Comparison of ENCODE assay signal across 16 cellular contexts in genomic region chr3:128932516-128933212, GRCh38. TPM values are rescaled to one million over a fixed set of nuclear protein-coding genes. Genes with fewer than 3 reads are reported as not detected.
DNase-seq lines count a peak whose midpoint lies in the region; TF ChIP-seq lines count a peak whose summit lies in the region.
"Had no signal": no experiment of that assay in that cellular context is flagged by ENCODE, and none has a peak within 500 bp of the region (broad histone marks: within the 10 kb centered on the region; RNA-seq: fewer than 3 reads in every experiment).

No MANE protein-coding gene starts in this region.

- no peak overlapping the region for H3K4me3 ChIP-seq in right atrium auricular region
- no peak overlapping the region for H3K4me3 ChIP-seq in esophagus muscularis mucosa
- H3K4me3 ChIP-seq in transverse colon: no peak overlapping the region

- H3K9me3 ChIP-seq in right atrium auricular region: peaks cover 0 to 6% of the 10 kb centered on the region in 2 donors
- H3K9me3 ChIP-seq in esophagus muscularis mucosa: peaks cover 0 to 8% (median 0%) of the 10 kb centered on the region in 4 donors
- H3K9me3 ChIP-seq in transverse colon: peaks cover 0 to 3% of the 10 kb centered on the region in 2 donors
- H3K9me3 ChIP-seq: BE2C had no signal

- no peaks in the 10 kb centered on the region for H3K4me1 ChIP-seq in right atrium auricular region
- no peaks in the 10 kb centered on the region for H3K4me1 ChIP-seq in esophagus muscularis mucosa
- H3K4me1 ChIP-seq in transverse colon: no peaks in the 10 kb centered on the region
- H3K4me1 ChIP-seq: BE2C had no signal

- no peak overlapping the region for H3K27ac Mint-ChIP-seq in activated CD4-positive, alpha-beta memory T cell treated with anti-CD3 and anti-CD28 coated beads, Interleukin-2, amount 10 ng/mL, durations not matched to agents 7 days and 5 days
- H3K27ac Mint-ChIP-seq: CD4-positive, alpha-beta T cell; HFFc6 had no signal

- DNase-seq in right atrium auricular region (ENCODE audit: low spot score): peak; percentile 34
- DNase-seq in cardiac septum (ENCODE audit: low spot score): no peak
- peak; percentile 66 for DNase-seq in esophagus muscularis mucosa (ENCODE audit: extremely low spot score)
- peak; percentile 79 for DNase-seq in posterior vena cava (ENCODE audit: low spot score)
- DNase-seq in activated CD4-positive, alpha-beta memory T cell treated with anti-CD3 and anti-CD28 coated beads, Interleukin-2, amount 10 ng/mL, durations not matched to agents 7 days and 5 days: no peak
- no peak for DNase-seq in transverse colon
- no peak for DNase-seq in DMS153 treated with DMSO at 0.1 percent for 48 hours (lab: John Stamatoyannopoulos, UW; ENCODE audit: unreplicated experiment)
- DNase-seq: BE2C; Calu3; CD4-positive, alpha-beta T cell; HFFc6; NCI-H1436; NCI-H2081; NCI-H510A treated with DMSO at 0.1 percent for 48 hours; SHP77 treated with DMSO at 0.1 percent for 48 hours had no signal

- no peaks in the 10 kb centered on the region for H3K27me3 ChIP-seq in right atrium auricular region
- peaks cover 0 to 17% (median 0%) of the 10 kb centered on the region in 4 donors for H3K27me3 ChIP-seq in esophagus muscularis mucosa
- H3K27me3 ChIP-seq in transverse colon: no peaks in the 10 kb centered on the region

- H3K36me3 ChIP-seq in right atrium auricular region (no peaks in the 10 kb centered on the region), esophagus muscularis mucosa (no peaks in the 10 kb centered on the region), transverse colon (no peaks in the 10 kb centered on the region)
- H3K36me3 ChIP-seq: BE2C had no signal

- TF ChIP-seq POLR2A in esophagus muscularis mucosa (IDR thresholded peaks at IDR 0.05; ENCODE audit: low read depth) (no peak), transverse colon (IDR thresholded peaks at IDR 0.05) (no peak)

- no peak overlapping the region for H3K4me3 Mint-ChIP-seq in activated CD4-positive, alpha-beta memory T cell treated with anti-CD3 and anti-CD28 coated beads, Interleukin-2, amount 10 ng/mL, durations not matched to agents 7 days and 5 days
- H3K4me3 Mint-ChIP-seq: CD4-positive, alpha-beta T cell; HFFc6 had no signal

- TF ChIP-seq CTCF in right atrium auricular region (IDR thresholded peaks at IDR 0.05) (no peak), esophagus muscularis mucosa (IDR thresholded peaks at IDR 0.05) (no peak), transverse colon (IDR thresholded peaks at IDR 0.05) (no peak)

- peaks cover 13% of the 10 kb centered on the region for H3K27me3 Mint-ChIP-seq in activated CD4-positive, alpha-beta memory T cell treated with anti-CD3 and anti-CD28 coated beads, Interleukin-2, amount 10 ng/mL, durations not matched to agents 7 days and 5 days
- H3K27me3 Mint-ChIP-seq: CD4-positive, alpha-beta T cell had no signal

- intact Hi-C loops in cardiac septum (cut with DNase I) (no loop called here), esophagus muscularis mucosa (cut with DNase I) (no loop called here), posterior vena cava (cut with DNase I) (no loop called here), transverse colon (cut with DNase I; ENCODE audit: low total_unique reads) (no loop called here)

- CTCF ChIA-PET in activated CD4-positive, alpha-beta memory T cell treated with anti-CD3 and anti-CD28 coated beads, Interleukin-2, amount 10 ng/mL, durations not matched to agents 7 days and 5 days (lab: Charles Lee): interaction anchor here (1.2 kb wide), 1 partner anchor 38 kb away, joined by 3 read pairs; no protein-coding TSS in a partner anchor

- 87% methylated on average over 12 of the region's 12 CpGs for WGBS in esophagus muscularis mucosa
- 80% methylated on average over 12 of the region's 12 CpGs; no CpG with 5 or more reads in 1 of the 2 donors for WGBS in transverse colon (ENCODE audit: low coverage in 1 of 2), 2 donors

- no peaks in the 10 kb centered on the region for H3K4me1 Mint-ChIP-seq in activated CD4-positive, alpha-beta memory T cell treated with anti-CD3 and anti-CD28 coated beads, Interleukin-2, amount 10 ng/mL, durations not matched to agents 7 days and 5 days

- in situ Hi-C loops in transverse colon (cut with MboI; ENCODE audit: low pct_ligation_motif_present in 1 of 4, low pct_unique_long_range_greater_than_20kb in 1 of 4, low sequenced_read_pairs in 3 of 4): no loop called here

- POLR2A ChIA-PET in activated CD4-positive, alpha-beta memory T cell treated with anti-CD3 and anti-CD28 coated beads, Interleukin-2, amount 10 ng/mL, durations not matched to agents 7 days and 5 days (lab: Charles Lee): interaction anchor here (3.5 kb wide), 1 partner anchor 9 kb away, joined by 13 read pairs; no protein-coding TSS in a partner anchor

- no peak overlapping the region for H3K27ac ChIP-seq in right atrium auricular region
- H3K27ac ChIP-seq in esophagus muscularis mucosa (replicated peaks in 1 of 4): no peak overlapping the region
- H3K27ac ChIP-seq in transverse colon: no peak overlapping the region
- H3K27ac ChIP-seq: KMS-11 had no signal

- TF ChIP-seq EP300 in esophagus muscularis mucosa (IDR thresholded peaks at IDR 0.05): no peak
- no peak for TF ChIP-seq EP300 in transverse colon (IDR thresholded peaks at IDR 0.05; ENCODE audit: low read depth)

- H3K36me3 Mint-ChIP-seq in activated CD4-positive, alpha-beta memory T cell treated with anti-CD3 and anti-CD28 coated beads, Interleukin-2, amount 10 ng/mL, durations not matched to agents 7 days and 5 days (ENCODE audit: low read depth): no peaks in the 10 kb centered on the region

- H3K9me3 Mint-ChIP-seq in activated CD4-positive, alpha-beta memory T cell treated with anti-CD3 and anti-CD28 coated beads, Interleukin-2, amount 10 ng/mL, durations not matched to agents 7 days and 5 days: no peaks in the 10 kb centered on the region
- H3K9me3 Mint-ChIP-seq: CD4-positive, alpha-beta T cell; HFFc6 had no signal

RNA-seq across cellular contexts. Expression of gene ACAD9, which starts 53.2 kb away (rescaled TPM):
- total RNA-seq in right atrium auricular region (10 to 100 TPM; 27.6 to 34.3 TPM), cardiac septum (29.3 TPM), esophagus muscularis mucosa (10 to 100 TPM; 25.6 to 41.6 (median 30.3) TPM), posterior vena cava (10 to 100 TPM; 27.2 to 32.4 TPM), transverse colon (100 to 1,000 TPM in 2 of 4 donors, 10 to 100 TPM in 2; 37.3 to 158 (median 85.0) TPM)
- total RNA-seq in activated CD4-positive, alpha-beta memory T cell treated with anti-CD3 and anti-CD28 coated beads, Interleukin-2, amount 10 ng/mL, durations not matched to agents 7 days and 5 days: 10 to 100 TPM; 42.7 to 48.4 TPM

Comparison
In these comparisons a context has a peak if more than half of its experiments do, and no peak if none do; other contexts are left out.
1. DNase-seq: peak in right atrium auricular region (single experiment), esophagus muscularis mucosa (single experiment) and posterior vena cava (single experiment); none in cardiac septum (single experiment), activated CD4-positive, alpha-beta memory T cell treated with anti-CD3 and anti-CD28 coated beads, Interleukin-2, amount 10 ng/mL, durations not matched to agents 7 days and 5 days (single experiment), transverse colon (single experiment) and DMS153 treated with DMSO at 0.1 percent for 48 hours (single experiment).